Comparison of ENCODE assay signal across 8 cellular contexts in genomic region chr22:38572065-38572464, GRCh38. TPM values are rescaled to one million over a fixed set of nuclear protein-coding genes. Genes with fewer than 3 reads are reported as not detected.
A peak's percentile ranks its signal among the peaks of the same experiment; 100 is the strongest.
DNase-seq lines count a peak whose midpoint lies in the region; ATAC-seq and TF ChIP-seq lines count a peak whose summit lies in the region.

No MANE protein-coding gene starts in this region.

- peaks cover 17% of the 10 kb centered on the region for H3K4me1 Mint-ChIP-seq in CD8-positive, alpha-beta T cell (ENCODE audit: low read depth)
- peaks cover 23% of the 10 kb centered on the region for H3K4me1 Mint-ChIP-seq in WTC11

- intact Hi-C loops in CD8-positive, alpha-beta T cell (cut with DNase I, micrococcal nuclease): loop anchor here (1.0 to 5.0 kb wide), 5 partner anchors 159 to 390 kb away; partner anchors contain the start of gene PLA2G6 (in 2 of the 2)
- intact Hi-C loops in breast epithelium (cut with DNase I; ENCODE audit: low total_unique reads) (no loop called here), transverse colon (cut with DNase I; ENCODE audit: low total_unique reads) (no loop called here)

- in situ Hi-C loops in transverse colon (cut with MboI; ENCODE audit: low pct_ligation_motif_present in 1 of 4, low pct_unique_long_range_greater_than_20kb in 1 of 4, low sequenced_read_pairs in 3 of 4): loop anchor here in 2 of 4 donors (10.0 to 25.0 kb wide), 2 partner anchors 510 to 517 kb away; partner anchors contain the start of gene PICK1 (in 2 of the 2)

- H3K9me3 ChIP-seq in CD8-positive, alpha-beta T cell (ENCODE audit: low read length): no peaks in the 10 kb centered on the region
- H3K9me3 ChIP-seq in Peyer's patch (no peaks in the 10 kb centered on the region), breast epithelium (no peaks in the 10 kb centered on the region), liver (ENCODE audit: control insufficient read depth in 4 of 4, low read length in 3 of 4) (no peaks in the 10 kb centered on the region), transverse colon (no peaks in the 10 kb centered on the region)

- TF ChIP-seq POLR2A in Peyer's patch (IDR thresholded peaks at IDR 0.05) (no peak), breast epithelium (IDR thresholded peaks at IDR 0.05) (no peak), transverse colon (IDR thresholded peaks at IDR 0.05) (no peak)

- peak; percentile 74 to 79 for TF ChIP-seq RAD21 in liver (IDR thresholded peaks at IDR 0.05)

- no peak overlapping the region for H3K9ac ChIP-seq in liver (ENCODE audit: low read depth in 1 of 2, low read length in 2 of 2)

- no peak for TF ChIP-seq EP300 in transverse colon (IDR thresholded peaks at IDR 0.05; ENCODE audit: low read depth)

- H3K36me3 ChIP-seq in CD8-positive, alpha-beta T cell (ENCODE audit: insufficient read depth, low read length): no peaks in the 10 kb centered on the region
- H3K36me3 ChIP-seq in H7 (replicated peaks; ENCODE audit: control insufficient read depth, insufficient read depth, low read length) (no peaks in the 10 kb centered on the region), Peyer's patch (no peaks in the 10 kb centered on the region), breast epithelium (no peaks in the 10 kb centered on the region), liver (ENCODE audit: control insufficient read depth in 4 of 4, insufficient read depth in 3 of 4, low read depth in 1 of 4, low read length in 3 of 4) (no peaks in the 10 kb centered on the region), transverse colon (no peaks in the 10 kb centered on the region)

- 4% methylated on average over 3 of the region's 3 CpGs for WGBS in liver
- 0 to 3% methylated on average over 1 to 3 of the region's 3 CpGs for WGBS in transverse colon (ENCODE audit: low coverage in 1 of 2), 2 donors

- no peaks in the 10 kb centered on the region for H3K9me3 Mint-ChIP-seq in CD8-positive, alpha-beta T cell
- no peaks in the 10 kb centered on the region for H3K9me3 Mint-ChIP-seq in WTC11

- peak; percentile 56 for TF ChIP-seq CTCF in CD8-positive, alpha-beta T cell (IDR thresholded peaks at IDR 0.05)
- TF ChIP-seq CTCF in Peyer's patch (IDR thresholded peaks at IDR 0.05) (peak in 4 of 6 experiments; percentile 37 to 62 (median 58)), breast epithelium (IDR thresholded peaks at IDR 0.05) (peak in 2 of 3 donors; percentile 46 to 53), liver (IDR thresholded peaks at IDR 0.05; ENCODE audit: low read depth, low read length, missing input control) (peak; percentile 49), transverse colon (IDR thresholded peaks at IDR 0.05) (peak; percentile 33 to 55 (median 47)), WTC11 (IDR thresholded peaks at IDR 0.05) (no peak)

- H3K4me3 ChIP-seq in CD8-positive, alpha-beta T cell (ENCODE audit: low read depth, low read length): no peak overlapping the region
- H3K4me3 ChIP-seq in H7 (ENCODE audit: insufficient read depth, low read depth, low read length): no peak overlapping the region
- H3K4me3 ChIP-seq in Peyer's patch: no peak overlapping the region
- H3K4me3 ChIP-seq in breast epithelium: no peak overlapping the region
- H3K4me3 ChIP-seq in liver (ENCODE audit: low read depth in 1 of 3, low read length in 3 of 3): no peak overlapping the region
- H3K4me3 ChIP-seq in transverse colon: no peak overlapping the region

- no peaks in the 10 kb centered on the region for H3K27me3 Mint-ChIP-seq in CD8-positive, alpha-beta T cell (ENCODE audit: low read depth)
- peaks cover 8% of the 10 kb centered on the region for H3K27me3 Mint-ChIP-seq in WTC11 (ENCODE audit: low read depth)

- CTCF ChIA-PET in CD8-positive, alpha-beta T cell (lab: Charles Lee): interaction anchor here (0.6 to 1.9 kb wide), 17 partner anchors 9 to 520 kb away, joined by 3 to 8 read pairs (median 3); no protein-coding TSS in a partner anchor
- CTCF ChIA-PET in WTC11 (lab: Charles Lee): interaction anchor here (0.8 to 1.5 kb wide), 3 partner anchors 49 to 131 kb away, joined by 3 to 4 read pairs (median 3); no protein-coding TSS in a partner anchor

- H3K27me3 ChIP-seq in CD8-positive, alpha-beta T cell (ENCODE audit: insufficient read depth, low read length): no peaks in the 10 kb centered on the region
- H3K27me3 ChIP-seq in H7 (ENCODE audit: control insufficient read depth, insufficient read depth, low read length): no peaks in the 10 kb centered on the region
- no peaks in the 10 kb centered on the region for H3K27me3 ChIP-seq in Peyer's patch
- no peaks in the 10 kb centered on the region for H3K27me3 ChIP-seq in breast epithelium
- no peaks in the 10 kb centered on the region for H3K27me3 ChIP-seq in liver (ENCODE audit: control insufficient read depth in 4 of 4, insufficient read depth in 4 of 4, low read length in 3 of 4)
- H3K27me3 ChIP-seq in transverse colon: no peaks in the 10 kb centered on the region

- no peak for ATAC-seq in CD8-positive, alpha-beta T cell
- ATAC-seq in HG02981 (IDR thresholded peaks at IDR 0.05; ENCODE audit: unreplicated experiment): no peak
- no peak for ATAC-seq in WTC11

- no peak overlapping the region for H3K4me3 Mint-ChIP-seq in CD8-positive, alpha-beta T cell
- no peak overlapping the region for H3K4me3 Mint-ChIP-seq in WTC11

- no peak overlapping the region for H3K27ac Mint-ChIP-seq in CD8-positive, alpha-beta T cell
- no peak overlapping the region for H3K27ac Mint-ChIP-seq in WTC11

- no peak overlapping the region for H3K27ac ChIP-seq in CD8-positive, alpha-beta T cell (ENCODE audit: low read depth, low read length)
- H3K27ac ChIP-seq in Peyer's patch: no peak overlapping the region
- H3K27ac ChIP-seq in breast epithelium: no peak overlapping the region
- H3K27ac ChIP-seq in liver (ENCODE audit: low read depth in 1 of 2, low read length in 2 of 2): no peak overlapping the region
- H3K27ac ChIP-seq in transverse colon: no peak overlapping the region

- peak in 3 of 7 experiments; percentile 23 to 26 (median 26) for DNase-seq in CD8-positive, alpha-beta T cell
- DNase-seq in H7: peak; percentile 39
- peak in 1 of 3 donors; percentile 59 for DNase-seq in Peyer's patch
- no peak for DNase-seq in breast epithelium (ENCODE audit: low spot score in 2 of 2)
- peak; percentile 26 for DNase-seq in transverse colon
- DNase-seq in WTC11 (ENCODE audit: low spot score): no peak

- POLR2A ChIA-PET in CD8-positive, alpha-beta T cell (lab: Charles Lee): no interaction called here
- POLR2A ChIA-PET in WTC11 (lab: Charles Lee): interaction anchor here (0.5 kb wide), 1 partner anchor 71 kb away, joined by 4 read pairs; no protein-coding TSS in a partner anchor

- no peaks in the 10 kb centered on the region for H3K36me3 Mint-ChIP-seq in CD8-positive, alpha-beta T cell
- no peaks in the 10 kb centered on the region for H3K36me3 Mint-ChIP-seq in WTC11

- peaks cover 15% of the 10 kb centered on the region for H3K4me1 ChIP-seq in CD8-positive, alpha-beta T cell (ENCODE audit: insufficient read depth, low read length)
- H3K4me1 ChIP-seq in Peyer's patch: peaks cover 0 to 15% (median 7%) of the 10 kb centered on the region in 4 donors
- peaks cover 4 to 6% of the 10 kb centered on the region in 2 donors for H3K4me1 ChIP-seq in breast epithelium
- peaks cover 4 to 11% (median 8%) of the 10 kb centered on the region in 4 donors for H3K4me1 ChIP-seq in liver (ENCODE audit: control insufficient read depth in 4 of 4, insufficient read depth in 4 of 4, low read length in 3 of 4)
- peaks cover 3 to 20% (median 9%) of the 10 kb centered on the region in 4 donors for H3K4me1 ChIP-seq in transverse colon

TF ChIP-seq in liver, 16 proteins besides CTCF, POLR2A, EP300 and RAD21:
- TF ChIP-seq, protein P1, sequence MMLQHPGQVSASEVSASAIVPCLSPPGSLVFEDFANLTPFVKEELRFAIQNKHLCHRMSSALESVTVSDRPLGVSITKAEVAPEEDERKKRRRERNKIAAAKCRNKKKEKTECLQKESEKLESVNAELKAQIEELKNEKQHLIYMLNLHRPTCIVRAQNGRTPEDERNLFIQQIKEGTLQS (IDR thresholded peaks at IDR 0.05): no peak
- TF ChIP-seq HNF4A (conservative IDR thresholded peaks at IDR 0.05): no peak
- no peak for TF ChIP-seq EGR1 (IDR thresholded peaks at IDR 0.05; ENCODE audit: low read depth in 2 of 2)
- no peak for TF ChIP-seq HNF4G (IDR thresholded peaks at IDR 0.05)
- TF ChIP-seq, protein P2, sequence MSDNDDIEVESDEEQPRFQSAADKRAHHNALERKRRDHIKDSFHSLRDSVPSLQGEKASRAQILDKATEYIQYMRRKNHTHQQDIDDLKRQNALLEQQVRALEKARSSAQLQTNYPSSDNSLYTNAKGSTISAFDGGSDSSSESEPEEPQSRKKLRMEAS (IDR thresholded peaks at IDR 0.05): no peak

TF ChIP-seq in WTC11, 78 proteins besides CTCF, POLR2A, EP300 and RAD21:
- no peak for TF ChIP-seq ATF6 (CRISPR knock-in tag; IDR thresholded peaks at IDR 0.05)

RNA-seq across cellular contexts. Expression of gene DMC1, which starts 2.1 kb away (rescaled TPM):
- total RNA-seq in CD8-positive, alpha-beta T cell: under 1 TPM in 1 of 2 experiments, not detected in 1; 0.27 TPM
- 9.8 and 20.4 TPM in 2 replicates for total RNA-seq in H7 (2014; rRNA removed; shearing (Covaris generic))
- total RNA-seq in Peyer's patch: 1 to 10 TPM in 1 of 4 donors, not detected in 3; 4.2 TPM
- 1 to 10 TPM; 1.6 to 3.3 (median 2.9) TPM for total RNA-seq in breast epithelium
- 1 to 10 TPM in 1 of 2 donors, under 1 TPM in 1; 0.25 to 6.8 TPM for total RNA-seq in liver
- 1 to 10 TPM in 1 of 2 donors, not detected in 1; 1.1 TPM for polyA plus RNA-seq in liver
- 10 to 100 TPM in 1 of 4 donors, under 1 TPM in 2, not detected in 1; 0.32 to 86.2 (median 0.68) TPM for total RNA-seq in transverse colon
- 4.3 to 4.5 TPM (median 4.5 TPM) in 3 replicates for total RNA-seq in WTC11 (2021)

Comparison
In these comparisons a context has a peak if more than half of its experiments do, and no peak if none do; other contexts are left out.
1. DNase-seq: peak in H7 (single experiment) and transverse colon (single experiment); none in breast epithelium (0 of 2) and WTC11 (single experiment).
2. intact Hi-C loops: an anchor here in CD8-positive, alpha-beta T cell (1.0 to 5.0 kb wide); none called in breast epithelium and transverse colon.